In genomic region chrX:9272166-9272565, GRCh38 we compare ENCODE assay signal across 18 cellular contexts.
"Had no signal": no experiment of that assay in that cellular context is flagged by ENCODE, and none has a peak within 500 bp of the region (broad histone marks: within the 10 kb centered on the region; RNA-seq: fewer than 3 reads in every experiment).

No MANE protein-coding gene starts in this region.

- H3K4me3 Mint-ChIP-seq: activated CD4-positive, alpha-beta T cell treated with anti-CD3 and anti-CD28 coated beads, Interleukin-2, amount 10 ng/mL, durations not matched to agents 7 days and 5 days; activated naive CD8-positive, alpha-beta T cell treated with anti-CD3 and anti-CD28 coated beads, Interleukin-2, amount 10 ng/mL, durations not matched to agents 7 days and 5 days; activated T-helper 1 cell treated with anti-CD3 and anti-CD28 coated beads, Interleukin-12 subunit alpha, Interleukin-12 subunit beta, Interleukin-2, Interleukin-4 antibody, amounts not matched to agents 30 ng/mL and 10 ng/mL and 1 ng/mL, durations not matched to agents 14 hours and 24 hours and 36 hours; central memory CD8-positive, alpha-beta T cell; immature natural killer cell had no signal

- H3K9me3 Mint-ChIP-seq: activated CD4-positive, alpha-beta T cell treated with anti-CD3 and anti-CD28 coated beads, Interleukin-2, amount 10 ng/mL, durations not matched to agents 7 days and 5 days; immature natural killer cell had no signal

- ATAC-seq: naive thymus-derived CD8-positive, alpha-beta T cell had no signal

- DNase-seq: activated CD4-positive, alpha-beta T cell treated with anti-CD3 and anti-CD28 coated beads, Interleukin-2, amount 10 ng/mL, durations not matched to agents 7 days and 5 days; activated CD8-positive, alpha-beta memory T cell treated with anti-CD3 and anti-CD28 coated beads for 24 hours; activated naive CD4-positive, alpha-beta T cell; activated naive CD8-positive, alpha-beta T cell treated with anti-CD3 and anti-CD28 coated beads, Interleukin-2, amount 10 ng/mL, durations not matched to agents 7 days and 5 days; anterior cingulate cortex; brain microvascular endothelial cell; effector CD4-positive, alpha-beta T cell; foreskin melanocyte; immature natural killer cell; mesenchymal stem cell; naive thymus-derived CD8-positive, alpha-beta T cell; posterior cingulate gyrus; stimulated activated CD4-positive, alpha-beta T cell treated with anti-CD3 and anti-CD28 coated beads, Interleukin-4, amount 100 ng/mL, for 1 hour; stimulated activated naive CD4-positive, alpha-beta T cell; substantia nigra; uterus had no signal

- H3K27ac Mint-ChIP-seq: activated CD4-positive, alpha-beta T cell treated with anti-CD3 and anti-CD28 coated beads, Interleukin-2, amount 10 ng/mL, durations not matched to agents 7 days and 5 days; activated naive CD8-positive, alpha-beta T cell treated with anti-CD3 and anti-CD28 coated beads, Interleukin-2, amount 10 ng/mL, durations not matched to agents 7 days and 5 days; activated T-helper 1 cell treated with anti-CD3 and anti-CD28 coated beads, Interleukin-12 subunit alpha, Interleukin-12 subunit beta, Interleukin-2, Interleukin-4 antibody, amounts not matched to agents 30 ng/mL and 10 ng/mL and 1 ng/mL, durations not matched to agents 14 hours and 24 hours and 36 hours; immature natural killer cell had no signal

- H3K4me1 Mint-ChIP-seq: activated CD4-positive, alpha-beta T cell treated with anti-CD3 and anti-CD28 coated beads, Interleukin-2, amount 10 ng/mL, durations not matched to agents 7 days and 5 days; activated naive CD8-positive, alpha-beta T cell treated with anti-CD3 and anti-CD28 coated beads, Interleukin-2, amount 10 ng/mL, durations not matched to agents 7 days and 5 days; central memory CD8-positive, alpha-beta T cell had no signal

- H3K27me3 Mint-ChIP-seq: activated CD4-positive, alpha-beta T cell treated with anti-CD3 and anti-CD28 coated beads, Interleukin-2, amount 10 ng/mL, durations not matched to agents 7 days and 5 days; central memory CD8-positive, alpha-beta T cell had no signal
